In the genomic region with DNA sequence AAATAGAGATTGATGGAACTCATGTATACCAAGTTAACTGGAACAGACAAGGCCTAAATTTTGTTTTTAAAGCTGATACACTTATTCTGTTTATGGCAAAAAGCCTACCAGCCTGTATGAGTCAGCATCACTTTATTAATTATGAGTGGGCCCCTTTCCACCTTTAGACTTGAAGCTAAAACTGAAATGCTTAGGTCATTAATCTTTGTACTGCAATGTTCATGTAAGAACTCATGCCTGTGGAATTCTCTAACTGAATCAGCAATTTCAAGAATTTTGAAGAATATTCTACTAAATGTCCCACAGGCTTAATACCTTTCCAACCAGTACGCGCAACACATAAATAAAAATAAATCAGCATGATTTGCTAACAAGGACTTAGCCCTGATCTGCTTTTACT, we compare ENCODE assay signal across 17 cellular contexts.
DNase-seq lines count a peak whose midpoint lies in the region; ATAC-seq and TF ChIP-seq lines count a peak whose summit lies in the region.
"Had no signal": no experiment of that assay in that cellular context is flagged by ENCODE, and none has a peak within 500 bp of the region (broad histone marks: within the 10 kb centered on the region; RNA-seq: fewer than 3 reads in every experiment).

No MANE protein-coding gene starts in this region.

- in situ Hi-C loops in IMR-90 (cut with MboI; ENCODE audit: low sequenced_read_pairs) (no loop called here), mammary epithelial cell (cut with MboI; ENCODE audit: low sequenced_read_pairs in 2 of 2) (loop anchor here in 1 of 2 donors (25.0 kb wide), 1 partner anchor 164 kb away; no protein-coding TSS in a partner anchor)

- H2BK5ac ChIP-seq in IMR-90 (ENCODE audit: low read depth, low read length, poor library complexity, severe bottlenecking) = no peak overlapping the region

- BruUV-seq in IMR-90 (replicated peaks; lab: Mats Ljungman, UMichigan) (no TSS peak), mammary epithelial cell (replicated peaks; lab: Mats Ljungman, UMichigan) (no TSS peak)

- H3K4me1 ChIP-seq in IMR-90 (ENCODE audit: control insufficient read depth, insufficient read depth, low read length) (peaks cover 9% of the 10 kb centered on the region), mammary epithelial cell (ENCODE audit: insufficient read depth, low read length) (peaks cover 48% of the 10 kb centered on the region), hepatocyte (ENCODE audit: insufficient read depth) (peaks cover 12% of the 10 kb centered on the region), lower lobe of right lung (peaks cover 10% of the 10 kb centered on the region)

- TF ChIP-seq CTCF in IMR-90 (conservative IDR thresholded peaks at IDR 0.05; ENCODE audit: low read depth, low read length) (no peak), mammary epithelial cell (conservative IDR thresholded peaks at IDR 0.05 in 1 of 2, IDR thresholded peaks at IDR 0.05 in 1 of 2; ENCODE audit: extremely low read depth in 1 of 2, insufficient read depth in 1 of 2, low read depth in 1 of 2, low read length in 2 of 2) (no peak), hepatocyte (IDR thresholded peaks at IDR 0.05; ENCODE audit: poor library complexity) (no peak), lower lobe of right lung (IDR thresholded peaks at IDR 0.05) (no peak)

- H2AFZ ChIP-seq in IMR-90 (replicated peaks; ENCODE audit: low read length, poor library complexity) (no peak overlapping the region), mammary epithelial cell (ENCODE audit: low read depth, low read length) (no peak overlapping the region), hepatocyte (no peak overlapping the region)

- no peak overlapping the region for H3K4me2 ChIP-seq in IMR-90 (ENCODE audit: low read depth, low read length)
- H3K4me2 ChIP-seq in mammary epithelial cell (ENCODE audit: insufficient read depth, low read depth, low read length) = peak overlapping the region; percentile 26
- no peak overlapping the region for H3K4me2 ChIP-seq in hepatocyte

- H4K8ac ChIP-seq in IMR-90 (ENCODE audit: low read depth in 2 of 2, low read length in 2 of 2) = no peak overlapping the region

- H3K9me3 ChIP-seq in IMR-90 (ENCODE audit: control insufficient read depth, insufficient read depth, low read length) (no peaks in the 10 kb centered on the region), mammary epithelial cell (replicated peaks; ENCODE audit: insufficient read depth, low read length) (no peaks in the 10 kb centered on the region), hepatocyte (ENCODE audit: low read depth) (no peaks in the 10 kb centered on the region), lower lobe of right lung (no peaks in the 10 kb centered on the region)
- H3K9me3 ChIP-seq: left ventricle myocardium inferior, upper lobe of right lung had no signal

- H3K18ac ChIP-seq in IMR-90 (ENCODE audit: low read depth, low read length) = no peak overlapping the region

- no peak overlapping the region for H3K56ac ChIP-seq in IMR-90 (ENCODE audit: extremely low read depth, insufficient read depth, low read length)

- H2AK9ac ChIP-seq in IMR-90 (replicated peaks; ENCODE audit: low read depth, low read length, poor library complexity) = no peak overlapping the region

- no peaks in the 10 kb centered on the region for H3K9me2 ChIP-seq in hepatocyte (replicated peaks; ENCODE audit: insufficient read depth)

- H3K36me3 ChIP-seq in IMR-90 (ENCODE audit: control insufficient read depth, insufficient read depth, low read length) = no peaks in the 10 kb centered on the region
- no peaks in the 10 kb centered on the region for H3K36me3 ChIP-seq in mammary epithelial cell (ENCODE audit: insufficient read depth, low read length)
- no peaks in the 10 kb centered on the region for H3K36me3 ChIP-seq in hepatocyte (replicated peaks; ENCODE audit: insufficient read depth, low read depth)
- no peaks in the 10 kb centered on the region for H3K36me3 ChIP-seq in lower lobe of right lung
- H3K36me3 ChIP-seq: left ventricle myocardium inferior, upper lobe of right lung, WERI-Rb-1 had no signal

- H3K27ac ChIP-seq in IMR-90 (ENCODE audit: insufficient read depth, low read length) (no peak overlapping the region), mammary epithelial cell (ENCODE audit: insufficient read depth, low read depth, low read length) (peak overlapping the region; percentile 83), hepatocyte (peak overlapping the region; percentile 55), lower lobe of right lung (no peak overlapping the region)
- H3K27ac ChIP-seq: left ventricle myocardium inferior, upper lobe of right lung, WERI-Rb-1 had no signal

- no peak overlapping the region for H3K4me3 ChIP-seq in IMR-90 (ENCODE audit: insufficient read depth, low read depth, low read length)
- no peak overlapping the region for H3K4me3 ChIP-seq in mammary epithelial cell (replicated peaks in 1 of 3; ENCODE audit: insufficient read depth in 1 of 3, low read depth in 2 of 3, low read length in 3 of 3)
- H3K4me3 ChIP-seq in hepatocyte = no peak overlapping the region
- H3K4me3 ChIP-seq in lower lobe of right lung = no peak overlapping the region
- H3K4me3 ChIP-seq: left ventricle myocardium inferior, upper lobe of right lung had no signal

- no CpG with 5 or more reads among the region's 2 CpGs for WGBS in IMR-90 (ENCODE audit: extremely low coverage in 2 of 2, insufficient read length in 1 of 2), 2 experiments
- 93% methylated on average over 2 of the region's 2 CpGs for WGBS in mammary epithelial cell (ENCODE audit: low coverage, missing lambda C conversion rate)
- WGBS in hepatocyte (ENCODE audit: low lambda C conversion rate, missing lambda C conversion rate) = 79% methylated on average over 2 of the region's 2 CpGs

- H2BK120ac ChIP-seq in IMR-90 (ENCODE audit: low read depth, low read length) = no peak overlapping the region

- no peak overlapping the region for H3K23ac ChIP-seq in IMR-90 (ENCODE audit: low read depth, low read length)

- DNase-seq in A172 (ENCODE audit: low spot score) = peak; percentile 62
- DNase-seq in IMR-90 = peak; percentile 58
- peak; percentile 66 for DNase-seq in mammary epithelial cell
- peak; percentile 40 for DNase-seq in hepatocyte (ENCODE audit: low spot score)
- DNase-seq in stimulated activated CD4-positive, alpha-beta T cell treated with anti-CD3 and anti-CD28 coated beads, Interleukin-2, amount 100 ng/mL, for 24 hours = no peak
- no peak for DNase-seq in stimulated activated CD4-positive, alpha-beta T cell treated with anti-CD3 and anti-CD28 coated beads, Interleukin-15, amount 100 ng/mL, for 24 hours
- no peak for DNase-seq in lower lobe of right lung
- no peak for DNase-seq in GOT3 (lab: John Stamatoyannopoulos, UW)
- DNase-seq: activated CD8-positive, alpha-beta memory T cell treated with anti-CD3 and anti-CD28 coated beads for 24 hours; activated effector memory CD4-positive, alpha-beta T cell treated with Interleukin-2 at 50 U/mL for 16 hours; COR-L47; hypothalamus; left ventricle myocardium inferior; NCI-H1092 treated with DMSO at 0.1 percent for 48 hours; stimulated activated CD4-positive, alpha-beta T cell treated with anti-CD3 and anti-CD28 coated beads, Interleukin-4, amount 100 ng/mL, for 1 hour; upper lobe of right lung; WERI-Rb-1 had no signal

- H3K79me2 ChIP-seq in mammary epithelial cell (ENCODE audit: insufficient read depth, low read length) (no peaks in the 10 kb centered on the region), hepatocyte (no peaks in the 10 kb centered on the region)

- H3K27me3 ChIP-seq in IMR-90 (ENCODE audit: control insufficient read depth, insufficient read depth, low read length) = no peaks in the 10 kb centered on the region
- no peaks in the 10 kb centered on the region for H3K27me3 ChIP-seq in mammary epithelial cell (ENCODE audit: insufficient read depth, low read length)
- H3K27me3 ChIP-seq in hepatocyte = no peaks in the 10 kb centered on the region
- H3K27me3 ChIP-seq in lower lobe of right lung (ENCODE audit: low read depth) = no peaks in the 10 kb centered on the region
- H3K27me3 ChIP-seq: upper lobe of right lung had no signal

- H2BK15ac ChIP-seq in IMR-90 (ENCODE audit: low read depth, low read length) = no peak overlapping the region

- intact Hi-C loops in IMR-90 (cut with micrococcal nuclease) = no loop called here
- intact Hi-C loops in mammary epithelial cell (cut with micrococcal nuclease) = loop anchor here (2.0 kb wide), 2 partner anchors 26 to 104 kb away; no protein-coding TSS in a partner anchor
- intact Hi-C loops in lower lobe of right lung (cut with DNase I) = no loop called here

- no peak overlapping the region for H2BK20ac ChIP-seq in IMR-90 (ENCODE audit: low read depth, low read length)

- no peak overlapping the region for H4K91ac ChIP-seq in IMR-90 (ENCODE audit: insufficient read depth, low read depth, low read length)

- dilution Hi-C loops in IMR-90 (cut with HindIII; ENCODE audit: low sequenced_read_pairs, unreplicated experiment) (no loop called here), mammary epithelial cell (cut with HindIII; ENCODE audit: low sequenced_read_pairs) (no loop called here)

- H3K9ac ChIP-seq in IMR-90 (ENCODE audit: low read depth, low read length) = no peak overlapping the region
- no peak overlapping the region for H3K9ac ChIP-seq in mammary epithelial cell (ENCODE audit: insufficient read depth, low read length)

- no peak overlapping the region for H4K5ac ChIP-seq in IMR-90 (ENCODE audit: low read depth, low read length)

- no peak overlapping the region for H2AK5ac ChIP-seq in IMR-90 (ENCODE audit: low read depth, low read length)

- peak; percentile 30; the same call in 1 of the 2 replicates for ATAC-seq in IMR-90 (ENCODE audit: low read depth)
- no peak for ATAC-seq in lower lobe of right lung
- ATAC-seq: upper lobe of right lung had no signal

- POLR2A ChIA-PET in IMR-90 (lab: Charles Lee; ENCODE audit: unreplicated experiment) = no interaction called here

- peaks cover 5% of the 10 kb centered on the region; the same call in 1 of the 2 replicates for H3K9me1 ChIP-seq in IMR-90 (ENCODE audit: insufficient read depth, low read length)

- H3K79me1 ChIP-seq in IMR-90 (ENCODE audit: low read depth in 1 of 2, low read length in 2 of 2) = no peaks in the 10 kb centered on the region

- H4K20me1 ChIP-seq in IMR-90 (ENCODE audit: insufficient read depth, low read length) (no peaks in the 10 kb centered on the region), mammary epithelial cell (ENCODE audit: insufficient read depth, low read length) (no peaks in the 10 kb centered on the region), hepatocyte (ENCODE audit: insufficient read depth, poor library complexity, severe bottlenecking) (no peaks in the 10 kb centered on the region)

- TF ChIP-seq RAD21 in IMR-90 (IDR thresholded peaks at IDR 0.05; ENCODE audit: low read length) = no peak

- H3K4ac ChIP-seq in IMR-90 (ENCODE audit: low read depth, low read length) = no peak overlapping the region

- H3K14ac ChIP-seq in IMR-90 (replicated peaks; ENCODE audit: low read depth, low read length) = no peak overlapping the region

- no peak for TF ChIP-seq POLR2A in IMR-90 (IDR thresholded peaks at IDR 0.05; ENCODE audit: low read depth, low read length)

- CTCF ChIA-PET in IMR-90 (lab: Yijun Ruan, JAX) (interaction anchor here (0.9 to 1.3 kb wide), 2 partner anchors 285 to 286 kb away, joined by 3 read pairs; a partner anchor contains a TSS), mammary epithelial cell (lab: Charles Lee; ENCODE audit: low non-redundant PET) (no interaction called here)

TF ChIP-seq in IMR-90, 13 proteins besides CTCF, POLR2A, EP300 and RAD21:
- TF ChIP-seq MAFK (IDR thresholded peaks at IDR 0.05; ENCODE audit: low read depth, low read length) (peak; percentile 78), RFX5 (IDR thresholded peaks at IDR 0.05; ENCODE audit: low read depth, low read length) (no peak)

Comparison
In these comparisons a context has a peak if more than half of its experiments do, and no peak if none do; other contexts are left out.
1. DNase-seq: peak in A172 (single experiment), IMR-90 (single experiment), mammary epithelial cell (single experiment) and hepatocyte (single experiment); none in stimulated activated CD4-positive, alpha-beta T cell treated with anti-CD3 and anti-CD28 coated beads, Interleukin-2, amount 100 ng/mL, for 24 hours (0 of 2), stimulated activated CD4-positive, alpha-beta T cell treated with anti-CD3 and anti-CD28 coated beads, Interleukin-15, amount 100 ng/mL, for 24 hours (single experiment), lower lobe of right lung (single experiment) and GOT3 (single experiment).
2. H3K27ac ChIP-seq: peak in mammary epithelial cell (single experiment) and hepatocyte (single experiment); none in IMR-90 (single experiment) and lower lobe of right lung (single experiment).